10 cellular contexts compared by ENCODE assay signal in the genomic region with DNA sequence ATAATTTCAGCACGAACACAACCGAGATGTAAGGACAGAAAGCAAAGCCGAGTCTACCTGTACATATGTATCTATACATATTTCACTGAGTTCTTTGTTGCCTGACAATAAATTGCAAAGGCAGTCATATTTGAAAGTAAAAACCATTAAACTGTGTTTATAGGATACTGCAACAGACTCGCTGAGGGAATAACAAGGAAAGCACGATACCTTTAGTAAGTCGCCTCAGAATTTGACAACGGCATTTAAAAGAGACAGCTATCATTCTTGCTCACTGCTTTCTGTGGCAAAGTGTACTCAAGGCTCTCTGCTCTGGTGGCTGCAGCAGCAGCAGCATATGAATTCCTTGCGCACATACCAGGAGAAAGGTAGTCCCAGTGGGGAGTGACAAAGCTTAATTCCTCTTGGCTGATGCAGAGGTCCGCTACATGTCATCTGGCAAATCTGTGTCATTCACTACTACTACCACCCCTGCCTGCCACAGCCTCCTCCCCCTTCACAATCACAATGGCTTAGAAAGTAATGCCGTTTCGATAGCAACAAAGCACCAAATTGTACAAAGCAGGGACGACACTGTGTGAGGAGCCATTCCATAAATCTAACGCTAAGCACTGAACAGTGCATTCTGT.
A peak's percentile ranks its signal among the peaks of the same experiment; 100 is the strongest.
DNase-seq lines count a peak whose midpoint lies in the region; ATAC-seq, FAIRE-seq and TF ChIP-seq lines count a peak whose summit lies in the region.
"Had no signal": no experiment of that assay in that cellular context is flagged by ENCODE, and none has a peak within 500 bp of the region (broad histone marks: within the 10 kb centered on the region; RNA-seq: fewer than 3 reads in every experiment).

A gene with protein sequence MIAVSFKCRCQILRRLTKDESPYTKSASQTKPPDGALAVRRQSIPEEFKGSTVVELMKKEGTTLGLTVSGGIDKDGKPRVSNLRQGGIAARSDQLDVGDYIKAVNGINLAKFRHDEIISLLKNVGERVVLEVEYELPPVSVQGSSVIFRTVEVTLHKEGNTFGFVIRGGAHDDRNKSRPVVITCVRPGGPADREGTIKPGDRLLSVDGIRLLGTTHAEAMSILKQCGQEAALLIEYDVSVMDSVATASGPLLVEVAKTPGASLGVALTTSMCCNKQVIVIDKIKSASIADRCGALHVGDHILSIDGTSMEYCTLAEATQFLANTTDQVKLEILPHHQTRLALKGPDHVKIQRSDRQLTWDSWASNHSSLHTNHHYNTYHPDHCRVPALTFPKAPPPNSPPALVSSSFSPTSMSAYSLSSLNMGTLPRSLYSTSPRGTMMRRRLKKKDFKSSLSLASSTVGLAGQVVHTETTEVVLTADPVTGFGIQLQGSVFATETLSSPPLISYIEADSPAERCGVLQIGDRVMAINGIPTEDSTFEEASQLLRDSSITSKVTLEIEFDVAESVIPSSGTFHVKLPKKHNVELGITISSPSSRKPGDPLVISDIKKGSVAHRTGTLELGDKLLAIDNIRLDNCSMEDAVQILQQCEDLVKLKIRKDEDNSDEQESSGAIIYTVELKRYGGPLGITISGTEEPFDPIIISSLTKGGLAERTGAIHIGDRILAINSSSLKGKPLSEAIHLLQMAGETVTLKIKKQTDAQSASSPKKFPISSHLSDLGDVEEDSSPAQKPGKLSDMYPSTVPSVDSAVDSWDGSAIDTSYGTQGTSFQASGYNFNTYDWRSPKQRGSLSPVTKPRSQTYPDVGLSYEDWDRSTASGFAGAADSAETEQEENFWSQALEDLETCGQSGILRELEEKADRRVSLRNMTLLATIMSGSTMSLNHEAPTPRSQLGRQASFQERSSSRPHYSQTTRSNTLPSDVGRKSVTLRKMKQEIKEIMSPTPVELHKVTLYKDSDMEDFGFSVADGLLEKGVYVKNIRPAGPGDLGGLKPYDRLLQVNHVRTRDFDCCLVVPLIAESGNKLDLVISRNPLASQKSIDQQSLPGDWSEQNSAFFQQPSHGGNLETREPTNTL (minus strand): TSS at position 437 of the 629 bp plus-strand sequence. CDS start 172 bp downstream, at position 265.

- no peak for TF ChIP-seq CTCF in astrocyte of the spinal cord (IDR thresholded peaks at IDR 0.05; ENCODE audit: low read depth, low read length)

- ATAC-seq in GM18502 (IDR thresholded peaks at IDR 0.05; ENCODE audit: poor library complexity, unreplicated experiment) (no peak), GM21825 (IDR thresholded peaks at IDR 0.05; ENCODE audit: unreplicated experiment) (no peak)

- FAIRE-seq in urothelium cell line (lab: Jason Lieb, UNC): no peak
- FAIRE-seq: colon had no signal

- in situ Hi-C loops in astrocyte of the spinal cord (cut with HindIII; ENCODE audit: low sequenced_read_pairs): no loop called here

- DNase-seq in NCI-H82 (lab: John Stamatoyannopoulos, UW): peak; percentile 57
- DNase-seq in NCI-H82 treated with DMSO at 0.1 percent for 48 hours (lab: John Stamatoyannopoulos, UW; ENCODE audit: unreplicated experiment): no peak
- DNase-seq in astrocyte of the spinal cord (ENCODE audit: low read depth, low spot score): peak; percentile 8
- DNase-seq in midbrain (lab: John Stamatoyannopoulos, UW): peak; percentile 7
- peak; percentile 21 for DNase-seq in urothelium cell line (ENCODE audit: low spot score)
- no peak for DNase-seq in RKO (ENCODE audit: low spot score)
- DNase-seq: SW 1271 had no signal

- peak within 1 kb of the TSS; percentile 6 for H3K4me3 ChIP-seq in astrocyte of the spinal cord (ENCODE audit: low read depth, low read length)

Comparison
In these comparisons a context has a peak if more than half of its experiments do, and no peak if none do; other contexts are left out.
1. DNase-seq: peak in NCI-H82 (single experiment), astrocyte of the spinal cord (single experiment), midbrain (single experiment) and urothelium cell line (single experiment); none in NCI-H82 treated with DMSO at 0.1 percent for 48 hours (single experiment) and RKO (single experiment).